Comparison of ENCODE assay signal across 1 cellular context in the genomic region with DNA sequence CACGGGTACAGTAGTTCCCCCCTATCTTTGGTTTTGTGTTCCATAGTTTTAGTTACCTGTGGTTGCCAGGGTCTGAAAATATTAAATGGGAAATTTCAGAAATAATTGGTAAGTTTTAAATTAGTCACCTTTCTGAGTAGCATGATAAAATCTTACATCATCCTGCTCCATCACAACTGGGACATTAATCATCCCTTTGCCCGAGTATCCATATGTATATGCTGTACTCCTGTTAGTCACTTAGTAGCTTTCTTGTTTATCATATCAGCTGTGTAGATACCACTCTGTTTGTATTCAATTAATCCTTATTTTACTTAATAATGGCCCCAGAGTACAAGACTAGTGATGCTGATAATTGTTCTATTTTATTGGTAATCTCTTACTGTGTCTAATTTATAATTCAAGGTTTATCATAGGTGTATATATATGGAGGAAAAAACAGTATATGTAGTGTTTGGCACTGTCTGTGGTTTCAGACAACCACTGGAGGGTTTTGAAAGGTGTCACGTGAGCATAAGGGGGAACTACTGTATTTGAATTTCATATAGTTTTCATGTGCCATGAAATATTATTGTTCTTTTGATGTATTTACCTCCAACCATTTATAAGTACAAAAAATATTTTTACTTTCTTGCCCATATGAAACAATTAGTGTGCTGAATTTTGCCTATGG.
A peak's percentile ranks its signal among the peaks of the same experiment; 100 is the strongest.
TF ChIP-seq lines count a peak whose summit lies in the region.

No MANE protein-coding gene starts in this region.

TF ChIP-seq in endothelial cell of umbilical vein, 7 proteins besides CTCF, POLR2A, EP300 and RAD21:
- TF ChIP-seq POLR2AphosphoS5 (IDR thresholded peaks at IDR 0.05; ENCODE audit: insufficient read depth, low read depth, low read length) (no peak), MAX (IDR thresholded peaks at IDR 0.05; ENCODE audit: insufficient read depth, insufficient read length) (no peak), JUN (IDR thresholded peaks at IDR 0.05; ENCODE audit: borderline replicate concordance, insufficient read depth, insufficient read length, low read depth) (no peak), FOS (IDR thresholded peaks at IDR 0.05; ENCODE audit: borderline replicate concordance, insufficient read depth, low read length) (peak; percentile 8), MYC (IDR thresholded peaks at IDR 0.05; ENCODE audit: low read depth, low read length) (no peak), EZH2 (IDR thresholded peaks at IDR 0.05; ENCODE audit: borderline replicate concordance, low read depth, low read length, severe bottlenecking) (no peak), GATA2 (IDR thresholded peaks at IDR 0.05; ENCODE audit: insufficient read depth, insufficient read length, low read depth, low read length) (peak; percentile 16)
